ENCODE assay signal across 20 cellular contexts in the genomic region with DNA sequence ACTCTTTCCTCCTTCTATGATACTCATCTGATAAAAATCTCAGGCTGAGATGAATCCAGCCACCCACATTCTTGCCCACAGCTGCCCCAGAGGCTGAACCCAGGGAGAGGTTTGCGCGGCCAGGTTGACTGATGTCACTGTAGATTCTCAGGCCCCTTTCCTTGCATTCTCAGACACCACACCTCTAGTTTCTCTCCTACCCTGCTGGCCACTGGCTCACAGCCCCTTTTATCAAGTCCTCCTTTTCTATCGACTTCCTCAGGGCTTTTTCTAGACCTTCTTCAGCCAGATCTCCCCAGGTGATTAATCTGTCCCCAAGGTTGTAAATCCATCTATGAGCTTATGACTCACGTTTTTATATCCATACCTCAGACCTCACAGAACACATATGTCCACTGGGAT.
DNase-seq lines count a peak whose midpoint lies in the region; ATAC-seq and TF ChIP-seq lines count a peak whose summit lies in the region.
"Had no signal": no experiment of that assay in that cellular context is flagged by ENCODE, and none has a peak within 500 bp of the region (broad histone marks: within the 10 kb centered on the region; RNA-seq: fewer than 3 reads in every experiment).

No MANE protein-coding gene starts in this region.

- no peak overlapping the region for H4K8ac ChIP-seq in trophoblast cell (ENCODE audit: low read depth, low read length)

- H3K79me1 ChIP-seq in trophoblast cell (ENCODE audit: low read length), result peaks cover 6% of the 10 kb centered on the region

- H2BK12ac ChIP-seq in trophoblast cell (ENCODE audit: low read length), result no peak overlapping the region

- H3K9me3 ChIP-seq in trophoblast cell (ENCODE audit: insufficient read depth, low read depth, low read length) (peaks cover under 1% of the 10 kb centered on the region), spleen (peaks cover 0 to 15% (median 3%) of the 10 kb centered on the region in 8 donors)
- H3K9me3 ChIP-seq: left lung, upper lobe of left lung had no signal

- DNase-seq in GM03348 (ENCODE audit: low spot score) (peak; percentile 8), M059J (ENCODE audit: low read depth) (peak; percentile 81), astrocyte of the hippocampus (ENCODE audit: low read depth, low spot score) (peak; percentile 19), trophoblast cell (peak in 1 of 2 donors; percentile 5), dedifferentiated amniotic fluid mesenchymal stem cell (ENCODE audit: extremely low spot score) (no peak), spleen (no peak), hypothalamus (lab: John Stamatoyannopoulos, UW) (no peak)
- DNase-seq: activated B cell treated with CpG ODN at 0.5 μM for 24 hours; activated CD8-positive, alpha-beta memory T cell treated with anti-CD3 and anti-CD28 coated beads for 24 hours; activated naive CD4-positive, alpha-beta T cell treated with anti-CD3 and anti-CD28 coated beads, Interleukin-2, amount 10 ng/mL, durations not matched to agents 7 days and 5 days; activated T-cell treated with anti-CD3 and anti-CD28 coated beads, Interleukin-2, amount 50 U/mL, for 48 hours; anterior cingulate cortex; cerebellar nuclear complex; effector CD4-positive, alpha-beta T cell; left lung; stimulated activated CD4-positive, alpha-beta T cell treated with anti-CD3 and anti-CD28 coated beads, Interleukin-4, amount 100 ng/mL, for 4 hours; stomach; upper lobe of left lung had no signal

- no peak overlapping the region for H3K18ac ChIP-seq in trophoblast cell (ENCODE audit: low read length)

- H4K91ac ChIP-seq in trophoblast cell (ENCODE audit: low read depth, low read length), result no peak overlapping the region

- no peak for TF ChIP-seq POLR2A in spleen (IDR thresholded peaks at IDR 0.05)

- H3K79me2 ChIP-seq in trophoblast cell (ENCODE audit: control insufficient read depth, insufficient read depth, low read length, poor library complexity), result no peaks in the 10 kb centered on the region

- H3K27ac ChIP-seq in trophoblast cell (ENCODE audit: low read depth, low read length) (peak overlapping the region; percentile 82), spleen (no peak overlapping the region)
- H3K27ac ChIP-seq: HL-60, left lung, stomach, upper lobe of left lung had no signal

- WGBS in trophoblast cell (ENCODE audit: extremely low coverage, insufficient coverage, insufficient read length), result no CpG with 5 or more reads among the region's 4 CpGs
- WGBS in spleen, 5 donors, result 78 to 92% (median 84%) methylated on average over 4 of the region's 4 CpGs

- H3K14ac ChIP-seq in trophoblast cell (ENCODE audit: low read length), result no peak overlapping the region

- no peak overlapping the region for H2BK5ac ChIP-seq in trophoblast cell (ENCODE audit: low read depth, low read length, poor library complexity)

- H3K4ac ChIP-seq in trophoblast cell (ENCODE audit: low read depth, low read length), result no peak overlapping the region

- H3K9ac ChIP-seq in trophoblast cell (ENCODE audit: low read length), result no peak overlapping the region

- no peak overlapping the region for H2AFZ ChIP-seq in trophoblast cell (ENCODE audit: insufficient read depth, low read length, poor library complexity)

- H3K4me3 ChIP-seq in trophoblast cell (ENCODE audit: low read depth, low read length) (no peak overlapping the region), spleen (no peak overlapping the region)
- H3K4me3 ChIP-seq: left lung, stomach, upper lobe of left lung had no signal

- H2BK120ac ChIP-seq in trophoblast cell (ENCODE audit: insufficient read depth, low read length, poor library complexity), result no peak overlapping the region

- H3K27me3 ChIP-seq in trophoblast cell (ENCODE audit: insufficient read depth, low read length) (no peaks in the 10 kb centered on the region), spleen (replicated peaks in 1 of 7) (no peaks in the 10 kb centered on the region)
- H3K27me3 ChIP-seq: left lung, stomach, upper lobe of left lung had no signal

- H3K4me2 ChIP-seq in trophoblast cell (ENCODE audit: low read length), result no peak overlapping the region

- no peaks in the 10 kb centered on the region for H3K36me3 ChIP-seq in trophoblast cell (ENCODE audit: control insufficient read depth in 1 of 2, insufficient read depth in 2 of 2, low read length in 2 of 2)
- no peaks in the 10 kb centered on the region for H3K36me3 ChIP-seq in spleen
- H3K36me3 ChIP-seq: left lung, stomach, upper lobe of left lung had no signal

- no peak overlapping the region for H4K12ac ChIP-seq in trophoblast cell (ENCODE audit: low read depth, low read length)

- no peak overlapping the region for H3K23ac ChIP-seq in trophoblast cell (ENCODE audit: low read length)

- H2AK5ac ChIP-seq in trophoblast cell (ENCODE audit: low read length), result no peak overlapping the region

- ATAC-seq in HG03196 (IDR thresholded peaks at IDR 0.05; ENCODE audit: unreplicated experiment), result no peak

- intact Hi-C loops in spleen (cut with DNase I; ENCODE audit: low total_unique reads), result no loop called here

- peaks cover 10 to 22% of the 10 kb centered on the region in 2 experiments for H3K4me1 ChIP-seq in trophoblast cell (ENCODE audit: control insufficient read depth in 1 of 2, insufficient read depth in 2 of 2, low read length in 2 of 2)
- no peaks in the 10 kb centered on the region for H3K4me1 ChIP-seq in spleen
- H3K4me1 ChIP-seq: left lung, stomach, upper lobe of left lung had no signal

- no peak for TF ChIP-seq CTCF in spleen (IDR thresholded peaks at IDR 0.05 in 8 of 11, conservative IDR thresholded peaks at IDR 0.05 in 3 of 11)

Comparison
In these comparisons a context has a peak if more than half of its experiments do, and no peak if none do; other contexts are left out.
1. DNase-seq: peak in GM03348 (single experiment), M059J (single experiment) and astrocyte of the hippocampus (single experiment); none in dedifferentiated amniotic fluid mesenchymal stem cell (single experiment), spleen (single experiment) and hypothalamus (0 of 51).